24 cellular contexts compared by ENCODE assay signal in genomic region chr1:8065369-8065768, GRCh38.
"Had no signal": no experiment of that assay in that cellular context is flagged by ENCODE, and none has a peak within 500 bp of the region (broad histone marks: within the 10 kb centered on the region; RNA-seq: fewer than 3 reads in every experiment).

No MANE protein-coding gene starts in this region.

- H3K27ac Mint-ChIP-seq: mesothelial cell of epicardium; naive B cell; natural killer cell; nephron progenitor cell; progenitor cell of endocrine pancreas; stimulated activated naive B cell treated with anti-CD40 and anti-IgM and Interleukin-4, amounts not matched to agents 10 μg/mL and 1 μg/mL and 100 μg/mL, for 72 hours had no signal

- H3K4me1 ChIP-seq: left ventricle myocardium inferior had no signal

- ATAC-seq: natural killer cell; sciatic nerve; stimulated activated naive B cell treated with anti-CD40 and anti-IgM and Interleukin-4, amounts not matched to agents 10 μg/mL and 1 μg/mL and 100 μg/mL, for 72 hours; stimulated activated naive CD8-positive, alpha-beta T cell treated with anti-CD3 and anti-CD28 coated beads, Interleukin-15, Interleukin-2, amounts not matched to agents 100 U/mL and 50 U/mL, for 24 hours had no signal

- H3K4me3 ChIP-seq: left ventricle myocardium inferior, lung, ovary, right atrium auricular region, skin epidermis, stomach, thoracic aorta, tibial nerve, upper lobe of left lung, vagina had no signal

- H3K36me3 Mint-ChIP-seq: naive B cell; natural killer cell; stimulated activated naive B cell treated with anti-CD40 and anti-IgM and Interleukin-4, amounts not matched to agents 10 μg/mL and 1 μg/mL and 100 μg/mL, for 72 hours had no signal

- H3K9me3 ChIP-seq: left ventricle myocardium inferior, ovary, right atrium auricular region, stomach, thoracic aorta, tibial nerve, upper lobe of left lung, vagina had no signal

- H3K27me3 Mint-ChIP-seq: progenitor cell of endocrine pancreas had no signal

- H3K4me1 Mint-ChIP-seq: naive B cell; natural killer cell; stimulated activated naive B cell treated with anti-CD40 and anti-IgM and Interleukin-4, amounts not matched to agents 10 μg/mL and 1 μg/mL and 100 μg/mL, for 72 hours had no signal

- H3K9me3 Mint-ChIP-seq: natural killer cell had no signal

- H3K36me3 ChIP-seq: left ventricle myocardium inferior, ovary, right atrium auricular region, stomach, thoracic aorta, tibial nerve, upper lobe of left lung, vagina had no signal

- H3K27me3 ChIP-seq: ovary, right atrium auricular region, stomach, tibial nerve, upper lobe of left lung, vagina had no signal

- DNase-seq: islet precursor cell; left ventricle myocardium inferior; mesendoderm; naive B cell; natural killer cell; nephron progenitor cell; ovary; stimulated activated CD4-positive, alpha-beta T cell treated with anti-CD3 and anti-CD28 coated beads, Interleukin-12 subunit alpha, Interleukin-12 subunit beta, amount 100 ng/mL, for 4 hours; stimulated activated CD4-positive, alpha-beta T cell treated with anti-CD3 and anti-CD28 coated beads, Interleukin-15, amount 100 ng/mL, for 24 hours; stimulated activated CD4-positive, alpha-beta T cell treated with anti-CD3 and anti-CD28 coated beads, Interleukin-2, amount 100 ng/mL, for 24 hours; stimulated activated CD4-positive, alpha-beta T cell treated with anti-CD3 and anti-CD28 coated beads, Interleukin-4, amount 100 ng/mL, for 1 hour; stimulated activated naive B cell treated with anti-CD40 and anti-IgM and Interleukin-4, amounts not matched to agents 10 μg/mL and 1 μg/mL and 100 μg/mL, for 72 hours; stimulated activated naive CD8-positive, alpha-beta T cell treated with anti-CD3 and anti-CD28 coated beads, Interleukin-15, Interleukin-2, amounts not matched to agents 100 U/mL and 50 U/mL, for 24 hours; stomach; upper lobe of left lung had no signal

- H3K4me3 Mint-ChIP-seq: mesothelial cell of epicardium; naive B cell; natural killer cell; nephron progenitor cell; stimulated activated naive B cell treated with anti-CD40 and anti-IgM and Interleukin-4, amounts not matched to agents 10 μg/mL and 1 μg/mL and 100 μg/mL, for 72 hours had no signal

- H3K27ac ChIP-seq: left ventricle myocardium inferior, ovary, right atrium auricular region, skin epidermis, stomach, thoracic aorta, tibial nerve, upper lobe of left lung, vagina had no signal
